In the genomic region with DNA sequence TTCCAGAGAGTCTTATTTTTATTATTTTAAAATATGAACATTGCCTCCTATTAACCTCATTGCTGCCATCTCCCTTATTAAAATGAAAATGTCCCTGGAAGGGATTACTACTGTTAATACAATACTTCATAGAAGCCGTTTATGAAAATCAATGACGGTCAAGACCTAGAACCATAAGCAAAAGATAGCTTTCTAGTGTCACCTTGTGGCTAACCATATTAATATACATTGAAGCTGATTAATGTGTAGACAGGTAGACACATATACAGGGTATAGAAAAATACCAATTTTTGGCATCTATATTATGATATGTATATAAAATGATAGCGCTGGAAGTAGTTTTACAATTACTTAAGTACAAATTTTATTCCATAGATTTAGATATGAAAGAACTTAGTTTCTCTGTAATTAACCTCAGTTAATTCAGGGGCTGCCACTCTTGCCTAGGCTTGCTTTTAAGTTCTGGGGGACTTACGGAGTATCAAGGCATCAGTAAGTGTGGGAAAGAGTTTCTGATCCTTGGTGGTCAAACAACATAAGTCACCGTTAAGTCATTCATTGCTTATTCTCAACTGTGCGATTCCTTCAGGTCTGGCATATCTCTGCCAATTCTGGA, we compare ENCODE assay signal across 9 cellular contexts. TPM values are rescaled to one million over a fixed set of nuclear protein-coding genes. Genes with fewer than 3 reads are reported as not detected.
A peak's percentile ranks its signal among the peaks of the same experiment; 100 is the strongest.
DNase-seq lines count a peak whose midpoint lies in the region; ATAC-seq, FAIRE-seq and TF ChIP-seq lines count a peak whose summit lies in the region.
"Had no signal": no experiment of that assay in that cellular context is flagged by ENCODE, and none has a peak within 500 bp of the region (broad histone marks: within the 10 kb centered on the region; RNA-seq: fewer than 3 reads in every experiment).

No MANE protein-coding gene starts in this region.

- no peak overlapping the region for H3K27ac ChIP-seq in pancreas

- H3K4me1 Mint-ChIP-seq in brain = peaks cover 22% of the 10 kb centered on the region

- peak overlapping the region in 2 of 5 experiments; percentile 10 to 67 for H3K27ac Mint-ChIP-seq in brain
- H3K27ac Mint-ChIP-seq: T-helper 1 cell treated with Interleukin-12 subunit alpha and Interleukin-12 subunit beta and Interleukin-4 antibody, amounts not matched to agents 30 μg/mL and 1 μg/mL, for 36 hours had no signal

- no peak overlapping the region for H3K4me3 ChIP-seq in pancreas

- 41 to 46% methylated on average over 6 of the region's 6 CpGs for WGBS in pancreas, 2 donors

- TF ChIP-seq CTCF in brain (conservative IDR thresholded peaks at IDR 0.05) (peak; percentile 75 to 77), pancreas (IDR thresholded peaks at IDR 0.05) (peak in 1 of 4 donors; percentile 19)

- TF ChIP-seq POLR2A in GM12892 (IDR thresholded peaks at IDR 0.05; ENCODE audit: low read depth, low read length) = no peak

- peaks cover 0 to 9% (median 0%) of the 10 kb centered on the region in 5 experiments for H3K9me3 Mint-ChIP-seq in brain

- H3K4me3 Mint-ChIP-seq in brain = peak overlapping the region in 2 of 5 experiments; percentile 33 to 79
- H3K4me3 Mint-ChIP-seq: T-helper 1 cell treated with Interleukin-12 subunit alpha and Interleukin-12 subunit beta and Interleukin-4 antibody, amounts not matched to agents 30 μg/mL and 1 μg/mL, for 36 hours had no signal

- peaks cover 7% of the 10 kb centered on the region for H3K36me3 Mint-ChIP-seq in brain

- FAIRE-seq in GM12892 (lab: Jason Lieb, UNC) (peak; percentile 90), pancreas (lab: Jason Lieb, UNC) (peak; percentile 23)

- H3K9me3 ChIP-seq in pancreas = no peaks in the 10 kb centered on the region

- H3K27me3 ChIP-seq in pancreas = no peaks in the 10 kb centered on the region

- peak in 2 of 4 donors; percentile 24 to 41 for ATAC-seq in pancreas
- no peak for ATAC-seq in HG03565 (IDR thresholded peaks at IDR 0.05; ENCODE audit: unreplicated experiment)
- no peak for ATAC-seq in HG02938 (IDR thresholded peaks at IDR 0.05; ENCODE audit: unreplicated experiment)

- no peaks in the 10 kb centered on the region for H3K36me3 ChIP-seq in pancreas

- peaks cover 0 to 8% (median 0%) of the 10 kb centered on the region in 3 donors for H3K4me1 ChIP-seq in pancreas

- H3K27me3 Mint-ChIP-seq in brain = peaks cover 34% of the 10 kb centered on the region

- DNase-seq in GM12892 (ENCODE audit: insufficient read length) = no peak
- DNase-seq in MV-4-11 (lab: John Stamatoyannopoulos, UW) = peak; percentile 24
- DNase-seq in pancreas = no peak
- no peak for DNase-seq in NCI-H2196 (lab: John Stamatoyannopoulos, UW; ENCODE audit: unreplicated experiment)
- DNase-seq in activated CD8-positive, alpha-beta memory T cell treated with anti-CD3 and anti-CD28 coated beads, Interleukin-2, amount 50 U/mL, for 4 hours = no peak

- intact Hi-C loops in pancreas (cut with DNase I) = no loop called here

RNA-seq across cellular contexts. Expression of a gene that starts 2.5 kb away (rescaled TPM):
- 13.8 TPM for polyA plus RNA-seq in GM12892 (2012; ENCODE audit: missing spikeins)
- 3.2 TPM for polyA plus RNA-seq in brain (ENCODE audit: insufficient read depth, low read depth, low replicate concordance)
- 10 to 100 TPM in 3 of 6 donors, 1 to 10 TPM in 3; 7.2 to 13.7 (median 9.9) TPM for total RNA-seq in pancreas
- polyA plus RNA-seq in pancreas = 10 to 100 TPM in 1 of 2 donors, 1 to 10 TPM in 1; 5.7 to 10.5 TPM

RNA-seq across cellular contexts. Expression of a gene that starts 22.7 kb away (rescaled TPM):
- polyA plus RNA-seq in GM12892 (2012; ENCODE audit: missing spikeins) = 0.30 TPM
- polyA plus RNA-seq in brain (ENCODE audit: insufficient read depth, low read depth, low replicate concordance) (1.2 TPM), pancreas (1 to 10 TPM; 1.3 to 2.6 TPM)
- total RNA-seq in pancreas = 1 to 10 TPM; 2.9 to 8.3 (median 4.5) TPM
